In the genomic region with DNA sequence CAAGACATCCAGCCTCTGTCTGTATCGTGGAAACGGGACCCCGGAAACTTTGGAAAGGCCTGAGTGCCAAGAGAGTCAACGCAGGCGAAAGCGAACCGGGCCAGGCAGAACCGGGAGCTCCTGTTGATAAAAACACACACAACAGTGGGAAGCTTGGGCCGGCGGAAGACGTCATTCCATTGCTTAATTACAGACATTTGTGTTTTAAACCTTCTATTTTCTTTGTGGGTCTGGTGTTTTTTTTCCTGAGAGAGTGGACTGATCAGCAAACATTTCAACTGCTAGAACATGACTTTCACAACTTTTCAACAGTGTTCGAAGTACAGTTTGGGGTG, we compare ENCODE assay signal across 8 cellular contexts. TPM values are rescaled to one million over a fixed set of nuclear protein-coding genes. Genes with fewer than 3 reads are reported as not detected.
A peak's percentile ranks its signal among the peaks of the same experiment; 100 is the strongest.
DNase-seq lines count a peak whose midpoint lies in the region; ATAC-seq, FAIRE-seq and TF ChIP-seq lines count a peak whose summit lies in the region.

No MANE protein-coding gene starts in this region.

- ATAC-seq in CD4-positive, CD25-positive, alpha-beta regulatory T cell (ENCODE audit: low read depth in 2 of 2) = no peak
- no peak for ATAC-seq in HG03469 (IDR thresholded peaks at IDR 0.05; ENCODE audit: unreplicated experiment)

- POLR2A ChIA-PET in RWPE1 (lab: Yijun Ruan, JAX; ENCODE audit: low non-redundant PET) = no interaction called here

- peaks cover 4% of the 10 kb centered on the region for H3K27me3 ChIP-seq in CD4-positive, CD25-positive, alpha-beta regulatory T cell (ENCODE audit: control insufficient read depth, insufficient read depth, low read length)
- H3K27me3 ChIP-seq in neutrophil = peaks cover 86% of the 10 kb centered on the region

- H3K4me3 ChIP-seq in CD4-positive, CD25-positive, alpha-beta regulatory T cell (ENCODE audit: low read depth, low read length) = peak overlapping the region; percentile 69
- H3K4me3 ChIP-seq in fibroblast of mammary gland (ENCODE audit: control insufficient read depth, low read depth, low read length) (peak overlapping the region; percentile 37), neutrophil (ENCODE audit: low read depth in 1 of 2, low read length in 1 of 2) (peak overlapping the region; percentile 73 to 83)

- TF ChIP-seq CTCF in RWPE1 (conservative IDR thresholded peaks at IDR 0.05; ENCODE audit: low read depth) (no peak), fibroblast of mammary gland (conservative IDR thresholded peaks at IDR 0.05; ENCODE audit: control insufficient read depth, insufficient read depth, low read depth, low read length) (no peak), neutrophil (IDR thresholded peaks at IDR 0.05) (no peak)

- peaks cover 17% of the 10 kb centered on the region for H3K27me3 Mint-ChIP-seq in CD4-positive, CD25-positive, alpha-beta regulatory T cell

- peaks cover 22 to 49% (median 25%) of the 10 kb centered on the region in 4 donors for H3K4me1 Mint-ChIP-seq in CD4-positive, CD25-positive, alpha-beta regulatory T cell

- H3K4me3 Mint-ChIP-seq in CD4-positive, CD25-positive, alpha-beta regulatory T cell = peak overlapping the region; percentile 88 to 97 (median 92)

- H3K27ac Mint-ChIP-seq in CD4-positive, CD25-positive, alpha-beta regulatory T cell = peak overlapping the region; percentile 87 to 96 (median 87)

- no peaks in the 10 kb centered on the region for H3K36me3 ChIP-seq in CD4-positive, CD25-positive, alpha-beta regulatory T cell (ENCODE audit: control insufficient read depth, insufficient read depth, low read length)
- no peaks in the 10 kb centered on the region for H3K36me3 ChIP-seq in neutrophil

- DNase-seq in CD4-positive, CD25-positive, alpha-beta regulatory T cell = no peak
- DNase-seq in RWPE1 (ENCODE audit: low spot score) = no peak
- peak; percentile 35 for DNase-seq in fibroblast of mammary gland (ENCODE audit: low read depth)
- DNase-seq in mesenteric fat pad (ENCODE audit: low spot score) = no peak
- no peak for DNase-seq in stimulated activated CD4-positive, alpha-beta T cell treated with anti-CD3 and anti-CD28 coated beads, Interleukin-1b, Interleukin-23, amount 100 ng/mL, for 48 hours
- no peak for DNase-seq in RCC 7860 (ENCODE audit: low spot score)

- H3K4me1 ChIP-seq in CD4-positive, CD25-positive, alpha-beta regulatory T cell (ENCODE audit: control insufficient read depth, insufficient read depth, low read length, poor library complexity, severe bottlenecking) = peaks cover 33% of the 10 kb centered on the region
- H3K4me1 ChIP-seq in neutrophil (ENCODE audit: control insufficient read depth in 1 of 2, insufficient read depth in 1 of 2, low read depth in 1 of 2, low read length in 1 of 2) = peaks cover 18 to 22% of the 10 kb centered on the region in 2 experiments

- H3K27ac ChIP-seq in CD4-positive, CD25-positive, alpha-beta regulatory T cell (ENCODE audit: insufficient read depth, low read length, poor library complexity, severe bottlenecking) = no peak overlapping the region
- H3K27ac ChIP-seq in RWPE1 (peak overlapping the region; percentile 0; the same call in 1 of the 2 replicates), neutrophil (peak overlapping the region; percentile 31)

- no peaks in the 10 kb centered on the region for H3K36me3 Mint-ChIP-seq in CD4-positive, CD25-positive, alpha-beta regulatory T cell

- CTCF ChIA-PET in RWPE1 (lab: Yijun Ruan, JAX) = interaction anchor here (0.8 to 1.3 kb wide), 2 partner anchors 24 to 39 kb away, joined by 4 read pairs; a partner anchor contains a TSS

- H3K9me3 ChIP-seq in CD4-positive, CD25-positive, alpha-beta regulatory T cell (ENCODE audit: control insufficient read depth in 2 of 2, low read length in 2 of 2) = no peaks in the 10 kb centered on the region
- no peaks in the 10 kb centered on the region for H3K9me3 ChIP-seq in neutrophil

- no peak for FAIRE-seq in RCC 7860 (lab: Jason Lieb, UNC)

- H3K9me3 Mint-ChIP-seq in CD4-positive, CD25-positive, alpha-beta regulatory T cell = no peaks in the 10 kb centered on the region

RNA-seq across cellular contexts. Expression of a gene that starts 0.9 kb away (rescaled TPM):
- total RNA-seq in CD4-positive, CD25-positive, alpha-beta regulatory T cell = 17.7 TPM
- 1 to 10 TPM; 3.3 to 5.6 (median 4.3) TPM for polyA plus RNA-seq in CD4-positive, CD25-positive, alpha-beta regulatory T cell
- 28.0 TPM for total RNA-seq in mesenteric fat pad

RNA-seq across cellular contexts. Expression of a gene that starts 24.0 kb away (rescaled TPM):
- 247 TPM for total RNA-seq in CD4-positive, CD25-positive, alpha-beta regulatory T cell
- 1 to 10 TPM; 3.9 to 9.2 (median 7.3) TPM for polyA plus RNA-seq in CD4-positive, CD25-positive, alpha-beta regulatory T cell
- total RNA-seq in mesenteric fat pad = 59.2 TPM
